ENCODE assay signal across 1 cellular context in genomic region chr19:45444318-45445041, GRCh38.
TF ChIP-seq lines count a peak whose summit lies in the region.

No MANE protein-coding gene starts in this region.

TF ChIP-seq in HepG2, 621 proteins besides CTCF, POLR2A, EP300 and RAD21 (continued from another document and continues in another):
- TF ChIP-seq MLXIP (CRISPR knock-in tag; IDR thresholded peaks at IDR 0.05; ENCODE audit: borderline replicate concordance) (no peak), NONO (IDR thresholded peaks at IDR 0.05) (no peak), NONO (CRISPR knock-in tag; conservative IDR thresholded peaks at IDR 0.05) (0 out of 2 replicates have a peak, but pooled peaks have one; percentile 26), ZFP91 (CRISPR knock-in tag; IDR thresholded peaks at IDR 0.05; ENCODE audit: borderline replicate concordance) (peak; percentile 48; the same call in 1 of the 2 replicates), POLR2G (IDR thresholded peaks at IDR 0.05; ENCODE audit: low read depth, low read length) (peak; percentile 38; the same call in 1 of the 2 replicates), HDAC1 (CRISPR knock-in tag; IDR thresholded peaks at IDR 0.05) (peak; percentile 84), ARID5B (CRISPR knock-in tag; IDR thresholded peaks at IDR 0.05) (peak; percentile 49; the same call in 1 of the 2 replicates), CHD2 (IDR thresholded peaks at IDR 0.05; ENCODE audit: low read depth, low read length) (0 out of 2 replicates have a peak, but pooled peaks have one; percentile 19), ZNF180 (CRISPR knock-in tag; IDR thresholded peaks at IDR 0.05; ENCODE audit: borderline replicate concordance, low read depth) (no peak), JUN (CRISPR knock-in tag; IDR thresholded peaks at IDR 0.05) (peak; percentile 34; the same call in 1 of the 2 replicates), SALL2 (CRISPR knock-in tag; IDR thresholded peaks at IDR 0.05) (peak; percentile 57; the same call in 1 of the 2 replicates), POLR2AphosphoS2 (IDR thresholded peaks at IDR 0.05; ENCODE audit: low read depth, low read length) (no peak), FOXK1 (CRISPR knock-in tag; IDR thresholded peaks at IDR 0.05; ENCODE audit: borderline replicate concordance, low read depth) (peak; percentile 21; the same call in 1 of the 2 replicates), HNRNPK (IDR thresholded peaks at IDR 0.05; ENCODE audit: low read depth, low read length, poor library complexity, severe bottlenecking) (no peak), MED8 (CRISPR knock-in tag; IDR thresholded peaks at IDR 0.05; ENCODE audit: insufficient replicate concordance) (no peak), ZBTB44 (CRISPR knock-in tag; IDR thresholded peaks at IDR 0.05) (no peak), ZNF687 (CRISPR knock-in tag; IDR thresholded peaks at IDR 0.05) (peak; percentile 78), MXI1 (IDR thresholded peaks at IDR 0.05; ENCODE audit: borderline replicate concordance, low read depth, low read length) (peak; percentile 89; the same call in 2 of the 3 replicates), ZNF646 (CRISPR knock-in tag; IDR thresholded peaks at IDR 0.05) (no peak), DRAP1 (CRISPR knock-in tag; IDR thresholded peaks at IDR 0.05) (0 out of 2 replicates have a peak, but pooled peaks have one; percentile 15), HNRNPLL (IDR thresholded peaks at IDR 0.05; ENCODE audit: low read depth, low read length, poor library complexity, severe bottlenecking) (peak; percentile 92), ARID4A (CRISPR knock-in tag; IDR thresholded peaks at IDR 0.05; ENCODE audit: borderline replicate concordance) (peak; percentile 46; the same call in 1 of the 2 replicates)
